Comparison of ENCODE assay signal across 22 cellular contexts in the genomic region with DNA sequence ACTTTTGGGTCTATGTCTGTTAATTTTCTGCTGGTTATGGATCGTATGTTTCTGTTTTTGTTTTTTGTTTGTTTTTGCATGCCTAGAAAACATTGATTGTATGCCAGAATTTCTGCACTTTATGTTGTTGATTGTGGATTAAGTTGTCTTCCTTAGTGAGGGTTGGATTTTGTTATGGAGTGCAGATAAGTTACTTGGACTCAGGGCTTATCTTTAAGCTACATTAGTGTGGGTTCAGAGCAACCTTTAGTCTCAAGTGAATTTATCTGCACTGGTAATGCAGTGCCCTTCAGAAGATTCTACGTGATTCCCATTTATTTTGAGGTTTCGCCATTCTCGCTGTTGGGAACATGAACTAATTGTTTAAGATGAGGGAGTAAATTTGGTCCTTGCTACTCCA. TPM values are rescaled to one million over a fixed set of nuclear protein-coding genes. Genes with fewer than 3 reads are reported as not detected.
A peak's percentile ranks its signal among the peaks of the same experiment; 100 is the strongest.
DNase-seq lines count a peak whose midpoint lies in the region; ATAC-seq, FAIRE-seq and TF ChIP-seq lines count a peak whose summit lies in the region.
"Had no signal": no experiment of that assay in that cellular context is flagged by ENCODE, and none has a peak within 500 bp of the region (broad histone marks: within the 10 kb centered on the region; RNA-seq: fewer than 3 reads in every experiment).

No MANE protein-coding gene starts in this region.

- no peaks in the 10 kb centered on the region for H3K79me2 ChIP-seq in H9 (ENCODE audit: insufficient read depth, low read length)

- no peak overlapping the region for H3K4ac ChIP-seq in H9 (ENCODE audit: low read depth, low read length)

- POLR2A ChIA-PET in WTC11 (lab: Charles Lee): no interaction called here

- H3T11ph ChIP-seq in H9 (ENCODE audit: low read length): no peak overlapping the region

- no peak overlapping the region for H3K23ac ChIP-seq in H9 (ENCODE audit: insufficient read length, low read depth, low read length)

- H3K4me3 Mint-ChIP-seq in WTC11 (no peak overlapping the region), HFFc6 (no peak overlapping the region), H9 (no peak overlapping the region)
- H3K4me3 Mint-ChIP-seq: CD14-positive monocyte; CD4-positive, alpha-beta T cell; CD8-positive, alpha-beta memory T cell had no signal

- intact Hi-C loops in uterus (cut with DNase I; ENCODE audit: low total_unique reads): no loop called here

- no peak overlapping the region for H4K5ac ChIP-seq in H9 (ENCODE audit: insufficient read length, low read depth, low read length)

- no peak overlapping the region for H3K56ac ChIP-seq in H9 (ENCODE audit: insufficient read length, low read depth, low read length)

- CTCF ChIA-PET in WTC11 (lab: Charles Lee): no interaction called here

- H3K27ac Mint-ChIP-seq in WTC11 (peak overlapping the region; percentile 57; the same call in 1 of the 2 replicates), HFFc6 (no peak overlapping the region), H9 (no peak overlapping the region)
- H3K27ac Mint-ChIP-seq: CD4-positive, alpha-beta T cell had no signal

- H3K4me1 Mint-ChIP-seq in WTC11 (peaks cover 17% of the 10 kb centered on the region), HFFc6 (ENCODE audit: low read depth) (peaks cover 10% of the 10 kb centered on the region; the same call in 1 of the 2 replicates), H9 (peaks cover 17 to 22% of the 10 kb centered on the region in 2 experiments)
- H3K4me1 Mint-ChIP-seq: CD14-positive monocyte had no signal

- H3K36me3 Mint-ChIP-seq in WTC11 (peaks cover 13% of the 10 kb centered on the region), HFFc6 (ENCODE audit: low read depth) (peaks cover 19% of the 10 kb centered on the region), H9 (ENCODE audit: insufficient read depth in 1 of 3, low read depth in 3 of 3) (peaks cover 9 to 17% (median 12%) of the 10 kb centered on the region in 3 experiments; a peak in 6 of 7 replicates)

- H3K4me1 ChIP-seq in uterus: no peaks in the 10 kb centered on the region
- H3K4me1 ChIP-seq in H9 (ENCODE audit: insufficient read depth, low read length): peaks cover 3% of the 10 kb centered on the region; the same call in 1 of the 2 replicates
- H3K4me1 ChIP-seq: A549; BE2C; BLaER1 treated with 17β-estradiol and CSF1 and Interleukin-3, amounts not matched to agents 10 nM and 100 nM had no signal

- no peak overlapping the region for H3K4me3 ChIP-seq in uterus
- H3K4me3 ChIP-seq: A549; BLaER1 treated with 17β-estradiol and CSF1 and Interleukin-3, amounts not matched to agents 10 nM and 100 nM; GM23248 had no signal

- H4K20me1 ChIP-seq in H9 (ENCODE audit: control insufficient read depth, insufficient read depth, insufficient read length): no peaks in the 10 kb centered on the region

- no peak overlapping the region for H2BK120ac ChIP-seq in H9 (ENCODE audit: low read depth, low read length, poor library complexity, severe bottlenecking)

- H4K91ac ChIP-seq in H9 (ENCODE audit: insufficient read length, low read depth, low read length): no peak overlapping the region

- WGBS in H9 (ENCODE audit: extremely low coverage, insufficient read length, low lambda C conversion rate): no CpG with 5 or more reads among the region's 4 CpGs

- H3K27me3 Mint-ChIP-seq in WTC11 (ENCODE audit: low read depth): no peaks in the 10 kb centered on the region
- no peaks in the 10 kb centered on the region for H3K27me3 Mint-ChIP-seq in HFFc6 (ENCODE audit: insufficient read depth)
- H3K27me3 Mint-ChIP-seq in H9 (ENCODE audit: low read depth): no peaks in the 10 kb centered on the region
- H3K27me3 Mint-ChIP-seq: CD4-positive, alpha-beta T cell; CD8-positive, alpha-beta memory T cell had no signal

- H3K9me3 ChIP-seq in uterus (no peaks in the 10 kb centered on the region), H9 (ENCODE audit: control insufficient read depth, low read depth, low read length) (no peaks in the 10 kb centered on the region)
- H3K9me3 ChIP-seq: A549, BE2C had no signal

- peak; percentile 21 for FAIRE-seq in GM12892 (lab: Jason Lieb, UNC)
- FAIRE-seq: A549, GM19239, H1 had no signal

- no peak overlapping the region for H3K14ac ChIP-seq in H9 (ENCODE audit: insufficient read depth, low read length)

- no peak overlapping the region for H3K18ac ChIP-seq in H9 (ENCODE audit: insufficient read length, low read depth, low read length)

- H4K8ac ChIP-seq in H9 (replicated peaks; ENCODE audit: insufficient read length, low read depth, low read length): no peak overlapping the region

- H3K4me2 ChIP-seq in H9 (ENCODE audit: insufficient read depth, insufficient read length, low read length): no peak overlapping the region
- H3K4me2 ChIP-seq: A549; BLaER1 treated with 17β-estradiol and CSF1 and Interleukin-3, amounts not matched to agents 10 nM and 100 nM had no signal

- no peaks in the 10 kb centered on the region for H3K79me1 ChIP-seq in H9 (ENCODE audit: insufficient read depth, low read depth, low read length, poor library complexity, severe bottlenecking)

- H2AFZ ChIP-seq in H9 (ENCODE audit: low read length): no peak overlapping the region
- H2AFZ ChIP-seq: GM23248 had no signal

- no peaks in the 10 kb centered on the region for H3K23me2 ChIP-seq in H9 (ENCODE audit: insufficient read length, low read depth, low read length, poor library complexity, severe bottlenecking)

- no peak for ATAC-seq in WTC11
- ATAC-seq: A549, HCT116 had no signal

- no peaks in the 10 kb centered on the region for H3K36me3 ChIP-seq in uterus
- H3K36me3 ChIP-seq: BE2C had no signal

- no peak overlapping the region for H2BK12ac ChIP-seq in H9 (ENCODE audit: insufficient read length, low read depth, low read length)

- no peak overlapping the region for H2BK20ac ChIP-seq in H9 (ENCODE audit: low read depth, low read length, poor library complexity, severe bottlenecking)

- H3K27ac ChIP-seq in uterus: no peak overlapping the region
- H3K27ac ChIP-seq in H9 (ENCODE audit: insufficient read length, low read depth, low read length): no peak overlapping the region
- H3K27ac ChIP-seq: A549; BLaER1 treated with 17β-estradiol and CSF1 and Interleukin-3, amounts not matched to agents 10 nM and 100 nM; GM23248 had no signal

- no peak overlapping the region for H2BK15ac ChIP-seq in H9 (ENCODE audit: low read depth, low read length)

- H3K9me3 Mint-ChIP-seq in WTC11: peaks cover 4% of the 10 kb centered on the region
- H3K9me3 Mint-ChIP-seq in HFFc6: 0 out of 2 replicates have a peak, but pooled peaks cover 4% of the 10 kb centered on the region
- H3K9me3 Mint-ChIP-seq in H9: peaks cover 12 to 13% of the 10 kb centered on the region in 2 experiments; a peak in 4 of 5 replicates
- H3K9me3 Mint-ChIP-seq: CD4-positive, alpha-beta T cell had no signal

- no peaks in the 10 kb centered on the region for H3K27me3 ChIP-seq in uterus
- no peaks in the 10 kb centered on the region for H3K27me3 ChIP-seq in H9 (ENCODE audit: insufficient read depth, low read length)
- H3K27me3 ChIP-seq: BE2C; BLaER1 treated with 17β-estradiol and CSF1 and Interleukin-3, amounts not matched to agents 10 nM and 100 nM had no signal

- DNase-seq in GM12892 (ENCODE audit: insufficient read length): no peak
- no peak for DNase-seq in WTC11 (ENCODE audit: low spot score)
- DNase-seq in erythroblast (lab: John Stamatoyannopoulos, UW): peak; percentile 25 to 51
- no peak for DNase-seq in HFFc6
- DNase-seq in uterus: no peak
- no peak for DNase-seq in H9
- DNase-seq: 8988T; ACHN; AML-193; BE2C; CD4-positive, alpha-beta T cell; CD8-positive, alpha-beta memory T cell; DMS53; DMS79 treated with DMSO at 0.1 percent for 48 hours; GM23248; H7 had no signal

- TF ChIP-seq CTCF in WTC11 (IDR thresholded peaks at IDR 0.05): no peak
- TF ChIP-seq CTCF in HFFc6 (IDR thresholded peaks at IDR 0.05): no peak
- TF ChIP-seq CTCF in uterus (IDR thresholded peaks at IDR 0.05): no peak
- TF ChIP-seq CTCF in H9 (conservative IDR thresholded peaks at IDR 0.05): no peak

- no peak for TF ChIP-seq POLR2A in GM12892 (IDR thresholded peaks at IDR 0.05; ENCODE audit: low read depth, low read length)
- no peak for TF ChIP-seq POLR2A in erythroblast (IDR thresholded peaks at IDR 0.05; ENCODE audit: low read length)
- TF ChIP-seq POLR2A in uterus (IDR thresholded peaks at IDR 0.05): no peak

- H3K9ac ChIP-seq in H9 (ENCODE audit: extremely low read depth, insufficient read length, low read length): no peak overlapping the region
- H3K9ac ChIP-seq: BLaER1 treated with 17β-estradiol and CSF1 and Interleukin-3, amounts not matched to agents 10 nM and 100 nM; GM23248 had no signal

- H2BK5ac ChIP-seq in H9 (ENCODE audit: insufficient read length, low read length): no peak overlapping the region

- H2AK5ac ChIP-seq in H9 (ENCODE audit: insufficient read length, low read length): no peak overlapping the region

TF ChIP-seq in WTC11, 78 proteins besides CTCF, POLR2A, EP300 and RAD21:
- TF ChIP-seq GRHL2 (CRISPR knock-in tag; IDR thresholded peaks at IDR 0.05; ENCODE audit: insufficient replicate concordance, severe bottlenecking) (no peak), NFE2L1 (CRISPR knock-in tag; IDR thresholded peaks at IDR 0.05) (no peak), SMAD3 (CRISPR knock-in tag; IDR thresholded peaks at IDR 0.05; ENCODE audit: borderline replicate concordance) (no peak), ELF4 (CRISPR knock-in tag; IDR thresholded peaks at IDR 0.05; ENCODE audit: low read depth) (no peak), ZNF416 (CRISPR knock-in tag; IDR thresholded peaks at IDR 0.05) (no peak)

RNA-seq across cellular contexts. Expression of gene UBR3, which starts 32.9 kb away (rescaled TPM):
- 9.6 TPM for polyA plus RNA-seq in GM12892 (2012; ENCODE audit: missing spikeins)
- total RNA-seq in WTC11 (2021) (13.0 to 16.4 TPM (median 14.3 TPM) in 3 replicates), uterus (100 to 1,000 TPM in 1 of 4 donors, 10 to 100 TPM in 3; 40.0 to 147 (median 87.7) TPM), H9 (2021) (21.9 and 23.8 TPM in 2 replicates)
- 10 to 100 TPM; 30.1 to 46.3 (median 40.5) TPM for total RNA-seq in HFFc6 (2021; fragmentation: NEBNext Ultra II Directional; extraction: Animal tissue kit (Norgen Biotek cat#: 25700))

RNA-seq across cellular contexts. Expression of gene METTL5, which starts 35.4 kb away (rescaled TPM):
- polyA plus RNA-seq in GM12892 (2012; ENCODE audit: missing spikeins): 91.7 TPM
- total RNA-seq in WTC11 (2021) (89.9 to 90.9 TPM (median 90.4 TPM) in 3 replicates), uterus (100 to 1,000 TPM in 1 of 4 donors, 10 to 100 TPM in 3; 28.5 to 763 (median 38.4) TPM), H9 (2021) (92.0 and 94.7 TPM in 2 replicates)
- 10 to 100 TPM; 56.8 to 77.7 (median 65.7) TPM for total RNA-seq in HFFc6 (2021; fragmentation: NEBNext Ultra II Directional; extraction: Animal tissue kit (Norgen Biotek cat#: 25700))

Comparison
In these comparisons a context has a peak if more than half of its experiments do, and no peak if none do; other contexts are left out.
1. DNase-seq: peak in erythroblast (2 of 2); none in GM12892 (single experiment), WTC11 (single experiment), HFFc6 (single experiment), uterus (0 of 2) and H9 (single experiment).